Comparison of ENCODE assay signal across 16 cellular contexts in the genomic region with DNA sequence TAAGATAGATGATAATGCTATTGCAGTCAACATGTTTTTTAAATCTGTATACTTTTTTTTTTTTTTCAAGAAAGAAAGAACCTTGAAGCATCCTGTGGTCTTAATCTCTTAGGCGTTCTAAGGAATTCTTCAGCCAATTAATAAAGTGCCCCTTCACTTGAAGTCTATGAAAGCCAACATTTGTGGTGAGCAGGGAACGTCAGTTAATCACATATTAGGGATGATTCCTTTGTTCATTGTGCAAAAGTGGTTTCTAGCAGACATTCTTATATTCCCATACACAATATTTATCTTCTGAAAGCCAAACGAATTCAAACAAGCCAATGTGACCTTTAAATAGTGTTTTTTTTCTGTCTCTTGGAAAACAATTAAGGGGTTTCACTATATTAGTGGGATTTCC.
"Had no signal": no experiment of that assay in that cellular context is flagged by ENCODE, and none has a peak within 500 bp of the region (broad histone marks: within the 10 kb centered on the region; RNA-seq: fewer than 3 reads in every experiment).

No MANE protein-coding gene starts in this region.

- H3K4me3 ChIP-seq: adrenal gland, esophagus squamous epithelium, prostate gland, sigmoid colon, testis had no signal

- H3K27me3 ChIP-seq: adrenal gland, esophagus squamous epithelium, sigmoid colon, testis had no signal

- H3K27ac Mint-ChIP-seq: activated CD4-positive, alpha-beta T cell treated with anti-CD3 and anti-CD28 coated beads, Interleukin-2, amount 10 ng/mL, durations not matched to agents 7 days and 5 days; activated T-helper 2 cell treated with anti-CD3 and anti-CD28 coated beads, Interferon-gamma antibody, Interleukin-2, Interleukin-4, amounts not matched to agents 10 μg/mL and 5 μg/mL and 100 μg/mL, durations not matched to agents 14 hours and 24 hours and 36 hours; T-helper 1 cell treated with Interleukin-12 subunit alpha and Interleukin-12 subunit beta and Interleukin-4 antibody, amounts not matched to agents 30 μg/mL and 1 μg/mL, for 36 hours; WTC11 had no signal

- H3K4me3 Mint-ChIP-seq: activated CD4-positive, alpha-beta T cell treated with anti-CD3 and anti-CD28 coated beads, Interleukin-2, amount 10 ng/mL, durations not matched to agents 7 days and 5 days; T-helper 1 cell treated with Interleukin-12 subunit alpha and Interleukin-12 subunit beta and Interleukin-4 antibody, amounts not matched to agents 30 μg/mL and 1 μg/mL, for 36 hours; WTC11 had no signal

- ATAC-seq: stimulated activated naive CD8-positive, alpha-beta T cell treated with anti-CD3 and anti-CD28 coated beads, Interleukin-15, Interleukin-2, amounts not matched to agents 100 U/mL and 50 U/mL, for 24 hours; WTC11 had no signal

- H3K9me3 ChIP-seq: adrenal gland, esophagus squamous epithelium, prostate gland, sigmoid colon, testis had no signal

- H3K4me1 ChIP-seq: adrenal gland, esophagus squamous epithelium, prostate gland, testis had no signal

- H3K9me3 Mint-ChIP-seq: activated CD4-positive, alpha-beta T cell treated with anti-CD3 and anti-CD28 coated beads, Interleukin-2, amount 10 ng/mL, durations not matched to agents 7 days and 5 days; activated T-helper 2 cell treated with anti-CD3 and anti-CD28 coated beads, Interferon-gamma antibody, Interleukin-2, Interleukin-4, amounts not matched to agents 10 μg/mL and 5 μg/mL and 100 μg/mL, durations not matched to agents 14 hours and 24 hours and 36 hours; T-helper 1 cell treated with Interleukin-12 subunit alpha and Interleukin-12 subunit beta and Interleukin-4 antibody, amounts not matched to agents 30 μg/mL and 1 μg/mL, for 36 hours; WTC11 had no signal

- H3K36me3 ChIP-seq: adrenal gland, esophagus squamous epithelium, prostate gland, sigmoid colon had no signal

- DNase-seq: activated CD4-positive, alpha-beta T cell treated with anti-CD3 and anti-CD28 coated beads, Interleukin-2, amount 10 ng/mL, durations not matched to agents 7 days and 5 days; activated naive CD4-positive, alpha-beta T cell treated with anti-CD3 and anti-CD28 coated beads, Interleukin-2, amount 50 U/mL, for 16 hours; activated T-cell treated with anti-CD3 and anti-CD28 coated beads for 4 hours; adrenal gland; esophagus squamous epithelium; foreskin fibroblast; nucleus accumbens; sigmoid colon; stimulated activated CD4-positive, alpha-beta T cell treated with anti-CD3 and anti-CD28 coated beads, Interleukin-12 subunit alpha, Interleukin-12 subunit beta, amount 100 ng/mL, for 4 hours; stimulated activated CD4-positive, alpha-beta T cell treated with anti-CD3 and anti-CD28 coated beads, Interleukin-2, amount 100 ng/mL, for 48 hours; stimulated activated naive CD8-positive, alpha-beta T cell treated with anti-CD3 and anti-CD28 coated beads, Interleukin-15, Interleukin-2, amounts not matched to agents 100 U/mL and 50 U/mL, for 24 hours; testis had no signal

- H3K4me1 Mint-ChIP-seq: activated CD4-positive, alpha-beta T cell treated with anti-CD3 and anti-CD28 coated beads, Interleukin-2, amount 10 ng/mL, durations not matched to agents 7 days and 5 days had no signal

- H3K27ac ChIP-seq: adrenal gland, esophagus squamous epithelium, prostate gland, sigmoid colon, testis had no signal

- H3K27me3 Mint-ChIP-seq: activated CD4-positive, alpha-beta T cell treated with anti-CD3 and anti-CD28 coated beads, Interleukin-2, amount 10 ng/mL, durations not matched to agents 7 days and 5 days had no signal

- H3K36me3 Mint-ChIP-seq: WTC11 had no signal
